8 cellular contexts compared by ENCODE assay signal in genomic region chr12:57752668-57753000, GRCh38. TPM values are rescaled to one million over a fixed set of nuclear protein-coding genes. Genes with fewer than 3 reads are reported as not detected.
A peak's percentile ranks its signal among the peaks of the same experiment; 100 is the strongest.
DNase-seq lines count a peak whose midpoint lies in the region; ATAC-seq, FAIRE-seq and TF ChIP-seq lines count a peak whose summit lies in the region.

No MANE protein-coding gene starts in this region.

- TF ChIP-seq POLR2A in K562 (conservative IDR thresholded peaks at IDR 0.05) = no peak
- TF ChIP-seq POLR2A in upper lobe of left lung (IDR thresholded peaks at IDR 0.05) = peak in 1 of 4 donors; percentile 10

- H3K27me3 ChIP-seq in K562 (ENCODE audit: control insufficient read depth in 2 of 2, insufficient read depth in 2 of 2, low read length in 2 of 2) (no peaks in the 10 kb centered on the region), mesenchymal stem cell (ENCODE audit: control insufficient read depth in 1 of 2, insufficient read depth in 1 of 2, low read length in 2 of 2) (peaks cover 11 to 23% of the 10 kb centered on the region in 2 experiments), upper lobe of left lung (no peaks in the 10 kb centered on the region)

- TF ChIP-seq EP300 in K562 (IDR thresholded peaks at IDR 0.05; ENCODE audit: low read length) (no peak), upper lobe of left lung (IDR thresholded peaks at IDR 0.05) (no peak)

- H3K27ac ChIP-seq in K562 (ENCODE audit: extremely low read depth, low read depth, low read length) (peak overlapping the region; percentile 66), mesenchymal stem cell (ENCODE audit: low read length, poor library complexity, severe bottlenecking) (peak overlapping the region; percentile 40), upper lobe of left lung (peak overlapping the region; percentile 30 to 94 (median 78))

- H3K4ac ChIP-seq in mesenchymal stem cell (ENCODE audit: low read depth in 1 of 2, low read length in 2 of 2) = no peak overlapping the region

- H2BK12ac ChIP-seq in mesenchymal stem cell (ENCODE audit: low read length in 2 of 2) = no peak overlapping the region

- no peaks in the 10 kb centered on the region for H3K9me3 ChIP-seq in K562 (replicated peaks; ENCODE audit: control insufficient read depth, insufficient read depth, low read depth, low read length)
- no peaks in the 10 kb centered on the region for H3K9me3 ChIP-seq in mesenchymal stem cell (ENCODE audit: control insufficient read depth, low read length)
- H3K9me3 ChIP-seq in upper lobe of left lung = no peaks in the 10 kb centered on the region

- no peak for FAIRE-seq in K562 (lab: Jason Lieb, UNC)

- H4K8ac ChIP-seq in mesenchymal stem cell (ENCODE audit: low read length) = peak overlapping the region; percentile 56

- no peak for TF ChIP-seq RAD21 in K562 (CRISPR knock-in tag; conservative IDR thresholded peaks at IDR 0.05 in 1 of 2, IDR thresholded peaks at IDR 0.05 in 1 of 2)

- peaks cover 56% of the 10 kb centered on the region for H3K4me1 Mint-ChIP-seq in activated naive CD4-positive, alpha-beta T cell treated with anti-CD3 and anti-CD28 coated beads, Interleukin-2, amount 50 U/mL, for 24 hours

- no peaks in the 10 kb centered on the region for H3K9me3 Mint-ChIP-seq in activated naive CD4-positive, alpha-beta T cell treated with anti-CD3 and anti-CD28 coated beads, Interleukin-2, amount 50 U/mL, for 24 hours

- H3K4me2 ChIP-seq in K562 (ENCODE audit: insufficient read depth, low read length) (peak overlapping the region; percentile 82), mesenchymal stem cell (ENCODE audit: low read length, poor library complexity, severe bottlenecking) (peak overlapping the region; percentile 76)

- CTCF ChIA-PET in K562 (lab: Yijun Ruan, JAX; ENCODE audit: low intra/inter-chr PET ratio) = no interaction called here

- no peak overlapping the region for H2BK15ac ChIP-seq in mesenchymal stem cell (ENCODE audit: low read depth, poor library complexity, severe bottlenecking)

- peaks cover 13% of the 10 kb centered on the region for H3K36me3 Mint-ChIP-seq in activated naive CD4-positive, alpha-beta T cell treated with anti-CD3 and anti-CD28 coated beads, Interleukin-2, amount 50 U/mL, for 24 hours

- POLR2A ChIA-PET in K562 (lab: Yijun Ruan, JAX) = interaction anchor here (0.8 to 1.2 kb wide), 6 partner anchors 12 to 233 kb away, joined by 3 to 5 read pairs (median 3); partner anchors contain the start of genes EEF1AKMT3 and METTL1

- in situ Hi-C loops in K562 (cut with MboI) = no loop called here

- WGBS in K562 (ENCODE audit: insufficient coverage, low coverage, missing lambda C conversion rate) = 2% methylated on average over 5 of the region's 5 CpGs
- WGBS in mesenchymal stem cell = 14% methylated on average over 3 of the region's 5 CpGs
- WGBS in upper lobe of left lung, 2 donors = 0 to 5% methylated on average over 5 of the region's 5 CpGs

- H2BK120ac ChIP-seq in mesenchymal stem cell (ENCODE audit: low read depth, low read length) = peak overlapping the region; percentile 74

- no peak for TF ChIP-seq CTCF in K562 (IDR thresholded peaks at IDR 0.05 in 2 of 3, conservative IDR thresholded peaks at IDR 0.05 in 1 of 3; ENCODE audit: insufficient read depth in 2 of 3, low read depth in 1 of 3, low read length in 3 of 3)
- peak in 1 of 6 experiments; percentile 10 for TF ChIP-seq CTCF in upper lobe of left lung (IDR thresholded peaks at IDR 0.05)

- no peak for DNase-seq in activated naive CD4-positive, alpha-beta T cell (lab: John Stamatoyannopoulos, UW)
- DNase-seq in K562 (ENCODE audit: extremely low read depth in 1 of 4, low spot score in 3 of 4) (no peak), mesenchymal stem cell (no peak), upper lobe of left lung (no peak), UCSD-AML1 (lab: John Stamatoyannopoulos, UW; ENCODE audit: unreplicated experiment) (no peak), head of caudate nucleus (no peak)

- H4K20me1 ChIP-seq in K562 (replicated peaks; ENCODE audit: control insufficient read depth, insufficient read depth, low read length) = no peaks in the 10 kb centered on the region

- no peak for ATAC-seq in K562
- ATAC-seq in upper lobe of left lung (ENCODE audit: low FRiP score in 2 of 2) = no peak
- no peak for ATAC-seq in GM19035 (IDR thresholded peaks at IDR 0.05; ENCODE audit: unreplicated experiment)

- peaks cover 47% of the 10 kb centered on the region for H3K79me2 ChIP-seq in K562 (ENCODE audit: control insufficient read depth, insufficient read depth, low read length)

- H3K14ac ChIP-seq in mesenchymal stem cell (ENCODE audit: low read length in 2 of 2) = no peak overlapping the region

- H3K18ac ChIP-seq in mesenchymal stem cell (ENCODE audit: low read depth in 1 of 2, low read length in 2 of 2) = peak overlapping the region; percentile 50 to 85

- H3K4me3 Mint-ChIP-seq in activated naive CD4-positive, alpha-beta T cell treated with anti-CD3 and anti-CD28 coated beads, Interleukin-2, amount 50 U/mL, for 24 hours = peak overlapping the region; percentile 95

- peak overlapping the region; percentile 94 for H3K27ac Mint-ChIP-seq in activated naive CD4-positive, alpha-beta T cell treated with anti-CD3 and anti-CD28 coated beads, Interleukin-2, amount 50 U/mL, for 24 hours

- H2AFZ ChIP-seq in K562 (ENCODE audit: low read depth, low read length) (peak overlapping the region; percentile 64), mesenchymal stem cell (ENCODE audit: low read depth, low read length) (no peak overlapping the region)

- no peak overlapping the region for H3K23ac ChIP-seq in mesenchymal stem cell (ENCODE audit: low read length in 2 of 2)

- peaks cover 9% of the 10 kb centered on the region for H3K79me1 ChIP-seq in mesenchymal stem cell (replicated peaks; ENCODE audit: low read length, poor library complexity, severe bottlenecking)

- H3K27me3 Mint-ChIP-seq in activated naive CD4-positive, alpha-beta T cell treated with anti-CD3 and anti-CD28 coated beads, Interleukin-2, amount 50 U/mL, for 24 hours = no peaks in the 10 kb centered on the region

- H3K9me1 ChIP-seq in K562 (ENCODE audit: control insufficient read depth, insufficient read depth, low read length) = no peaks in the 10 kb centered on the region

- H2BK5ac ChIP-seq in mesenchymal stem cell (ENCODE audit: low read depth, low read length, poor library complexity, severe bottlenecking) = no peak overlapping the region

- no peak overlapping the region for H4K91ac ChIP-seq in mesenchymal stem cell (ENCODE audit: low read length)

- H3K4me3 ChIP-seq in K562 = peak overlapping the region; percentile 19
- H3K4me3 ChIP-seq in mesenchymal stem cell (ENCODE audit: insufficient read depth in 1 of 2, low read depth in 1 of 2, low read length in 2 of 2) = peak overlapping the region in 1 of 2 experiments; percentile 89
- peak overlapping the region in 3 of 4 donors; percentile 69 to 82 (median 71) for H3K4me3 ChIP-seq in upper lobe of left lung

- BruUV-seq in K562 (replicated peaks; lab: Mats Ljungman, UMichigan) = no TSS peak

- H3K4me1 ChIP-seq in K562 (replicated peaks in 1 of 2; ENCODE audit: control insufficient read depth in 2 of 2, insufficient read depth in 2 of 2, low read length in 2 of 2) = peaks cover 35 to 40% of the 10 kb centered on the region in 2 experiments
- peaks cover 21% of the 10 kb centered on the region for H3K4me1 ChIP-seq in mesenchymal stem cell (ENCODE audit: control insufficient read depth, insufficient read depth, low read depth, low read length)
- H3K4me1 ChIP-seq in upper lobe of left lung = peaks cover 22 to 56% (median 48%) of the 10 kb centered on the region in 4 donors

- no peak overlapping the region for H2AK5ac ChIP-seq in mesenchymal stem cell (ENCODE audit: low read length, severe bottlenecking)

- intact Hi-C loops in K562 (cut with micrococcal nuclease) (loop anchor here (2.0 kb wide), 1 partner anchor 20 kb away; the partner anchor contains the start of genes EEF1AKMT3 and METTL1), head of caudate nucleus (cut with DNase I) (no loop called here)

- H3K9ac ChIP-seq in K562 (ENCODE audit: insufficient read depth in 1 of 2, low read depth in 2 of 2, low read length in 2 of 2) (peak overlapping the region; percentile 40 to 41; a peak in 2 of 4 replicates), mesenchymal stem cell (ENCODE audit: low read length) (peak overlapping the region; percentile 50)

- H3K36me3 ChIP-seq in K562 (ENCODE audit: control insufficient read depth, insufficient read depth, low read length) (peaks cover 40% of the 10 kb centered on the region), mesenchymal stem cell (ENCODE audit: control insufficient read depth in 1 of 2, insufficient read depth in 2 of 2, low read depth in 1 of 2, low read length in 2 of 2) (peaks cover 22 to 34% of the 10 kb centered on the region in 2 experiments), upper lobe of left lung (peaks cover 6 to 29% (median 23%) of the 10 kb centered on the region in 4 donors)

RNA-seq across cellular contexts. Expression of gene CDK4, which starts 0.5 kb away (rescaled TPM):
- total RNA-seq in K562 (2011; cell fraction: chromatin; rRNA removed; ENCODE audit: low replicate concordance) = 135 and 229 TPM in 2 replicates
- 165 and 176 TPM in 2 replicates for total RNA-seq in K562 (2011; cell fraction: nucleolus; rRNA removed)
- 168 and 190 TPM in 2 replicates for total RNA-seq in K562 (2011; cell fraction: nucleoplasm; rRNA removed)
- 237 and 282 TPM in 2 replicates for total RNA-seq in K562 (2014; rRNA removed)
- total RNA-seq in K562 (2014; rRNA removed; fragmentation: Illumina TruSeq; extraction: Trizol) = 173 and 188 TPM in 2 replicates
- 216 and 217 TPM in 2 replicates for total RNA-seq in K562 (2015; rRNA removed; fragmentation: Illumina TruSeq; extraction: Trizol)
- 238 and 253 TPM in 2 replicates for total RNA-seq in K562 (2021)
- 429 and 436 TPM in 2 replicates for polyA plus RNA-seq in K562 (2011; rRNA removed)
- 496 and 542 TPM in 2 replicates for polyA plus RNA-seq in K562 (2011; cell fraction: cytosol; rRNA removed)
- polyA plus RNA-seq in K562 (2011; cell fraction: nucleus; rRNA removed) = 182 and 203 TPM in 2 replicates
- 227 and 292 TPM in 2 replicates for polyA plus RNA-seq in K562 (2012)
- 347 and 427 TPM in 2 replicates for polyA plus RNA-seq in K562 (2014; fragmentation: Illumina TruSeq; extraction: Trizol)
- 10 to 100 TPM; 37.8 to 62.8 TPM for polyA plus RNA-seq in K562 (2014; fragmentation: Nextera tagmentation; extraction: Ambion mirVana)
- polyA plus RNA-seq in K562 (2014; rRNA removed) = 309 and 339 TPM in 2 replicates
- 194 and 258 TPM in 2 replicates for polyA minus RNA-seq in K562 (2011; rRNA and poly(A)+ RNA removed)
- 98.1 and 128 TPM in 2 replicates for polyA minus RNA-seq in K562 (2011; cell fraction: cytosol; rRNA and poly(A)+ RNA removed)
- polyA minus RNA-seq in K562 (2011; cell fraction: nucleus; rRNA and poly(A)+ RNA removed) = 95.2 and 124 TPM in 2 replicates
- polyA plus RNA-seq in mesenchymal stem cell (2013, experiment 1 of 2) = 168 TPM
- 171 TPM for polyA plus RNA-seq in mesenchymal stem cell (2013, experiment 2 of 2)
- 100 to 1,000 TPM in 2 of 6 donors, 10 to 100 TPM in 4; 38.5 to 109 (median 62.5) TPM for total RNA-seq in upper lobe of left lung

RNA-seq across cellular contexts. Expression of gene MARCHF9, which starts 2.3 kb away (rescaled TPM):
- 16.0 and 31.2 TPM in 2 replicates for total RNA-seq in K562 (2011; cell fraction: chromatin; rRNA removed; ENCODE audit: low replicate concordance)
- 19.5 and 20.8 TPM in 2 replicates for total RNA-seq in K562 (2011; cell fraction: nucleolus; rRNA removed)
- total RNA-seq in K562 (2011; cell fraction: nucleoplasm; rRNA removed) = 19.7 and 22.6 TPM in 2 replicates
- total RNA-seq in K562 (2014; rRNA removed) = 6.2 and 6.9 TPM in 2 replicates
- 2.9 and 4.2 TPM in 2 replicates for total RNA-seq in K562 (2014; rRNA removed; fragmentation: Illumina TruSeq; extraction: Trizol)
- 4.6 and 5.6 TPM in 2 replicates for total RNA-seq in K562 (2015; rRNA removed; fragmentation: Illumina TruSeq; extraction: Trizol)
- total RNA-seq in K562 (2021) = 10.1 and 10.7 TPM in 2 replicates
- 6.6 and 10.3 TPM in 2 replicates for polyA plus RNA-seq in K562 (2011; rRNA removed)
- 7.2 and 10.1 TPM in 2 replicates for polyA plus RNA-seq in K562 (2011; cell fraction: cytosol; rRNA removed)
- 18.7 and 23.4 TPM in 2 replicates for polyA plus RNA-seq in K562 (2011; cell fraction: nucleus; rRNA removed)
- polyA plus RNA-seq in K562 (2012) = 7.2 and 10.2 TPM in 2 replicates
- polyA plus RNA-seq in K562 (2014; fragmentation: Illumina TruSeq; extraction: Trizol) = 9.5 and 9.9 TPM in 2 replicates
- 1 to 10 TPM in 1 of 2 experiments, under 1 TPM in 1; 0.80 to 1.3 TPM for polyA plus RNA-seq in K562 (2014; fragmentation: Nextera tagmentation; extraction: Ambion mirVana)
- 9.7 and 12.4 TPM in 2 replicates for polyA plus RNA-seq in K562 (2014; rRNA removed)
- 5.3 and 5.6 TPM in 2 replicates for polyA minus RNA-seq in K562 (2011; rRNA and poly(A)+ RNA removed)
- polyA minus RNA-seq in K562 (2011; cell fraction: cytosol; rRNA and poly(A)+ RNA removed) = 3.7 and 4.7 TPM in 2 replicates
- 5.0 and 5.2 TPM in 2 replicates for polyA minus RNA-seq in K562 (2011; cell fraction: nucleus; rRNA and poly(A)+ RNA removed)
- 8.2 TPM for polyA plus RNA-seq in mesenchymal stem cell (2013, experiment 1 of 2)
- polyA plus RNA-seq in mesenchymal stem cell (2013, experiment 2 of 2) = 8.2 TPM
- total RNA-seq in upper lobe of left lung = 10 to 100 TPM; 15.4 to 36.7 (median 21.3) TPM

RNA-seq across cellular contexts. Expression of gene TSPAN31, which starts 7.8 kb away (rescaled TPM):
- total RNA-seq in K562 (2011; cell fraction: chromatin; rRNA removed; ENCODE audit: low replicate concordance) = 36.4 and 39.7 TPM in 2 replicates
- 29.6 and 31.4 TPM in 2 replicates for total RNA-seq in K562 (2011; cell fraction: nucleolus; rRNA removed)
- 39.6 and 43.3 TPM in 2 replicates for total RNA-seq in K562 (2011; cell fraction: nucleoplasm; rRNA removed)
- 11.3 and 14.0 TPM in 2 replicates for total RNA-seq in K562 (2014; rRNA removed)
- 14.3 and 14.7 TPM in 2 replicates for total RNA-seq in K562 (2014; rRNA removed; fragmentation: Illumina TruSeq; extraction: Trizol)
- 12.6 and 14.3 TPM in 2 replicates for total RNA-seq in K562 (2015; rRNA removed; fragmentation: Illumina TruSeq; extraction: Trizol)
- 11.0 and 12.4 TPM in 2 replicates for total RNA-seq in K562 (2021)
- 13.8 and 24.9 TPM in 2 replicates for polyA plus RNA-seq in K562 (2011; rRNA removed)
- polyA plus RNA-seq in K562 (2011; cell fraction: cytosol; rRNA removed) = 14.8 and 19.7 TPM in 2 replicates
- polyA plus RNA-seq in K562 (2011; cell fraction: nucleus; rRNA removed) = 14.7 and 19.0 TPM in 2 replicates
- 19.0 and 31.1 TPM in 2 replicates for polyA plus RNA-seq in K562 (2012)
- polyA plus RNA-seq in K562 (2014; fragmentation: Illumina TruSeq; extraction: Trizol) = 17.6 and 20.5 TPM in 2 replicates
- 10 to 100 TPM; 20.1 to 26.4 TPM for polyA plus RNA-seq in K562 (2014; fragmentation: Nextera tagmentation; extraction: Ambion mirVana)
- 11.6 and 20.3 TPM in 2 replicates for polyA plus RNA-seq in K562 (2014; rRNA removed)
- polyA minus RNA-seq in K562 (2011; rRNA and poly(A)+ RNA removed) = 10.0 and 19.6 TPM in 2 replicates
- 5.6 and 6.3 TPM in 2 replicates for polyA minus RNA-seq in K562 (2011; cell fraction: cytosol; rRNA and poly(A)+ RNA removed)
- 10.2 and 10.6 TPM in 2 replicates for polyA minus RNA-seq in K562 (2011; cell fraction: nucleus; rRNA and poly(A)+ RNA removed)
- polyA plus RNA-seq in mesenchymal stem cell (2013, experiment 1 of 2) = 22.7 TPM
- polyA plus RNA-seq in mesenchymal stem cell (2013, experiment 2 of 2) = 23.2 TPM
- total RNA-seq in upper lobe of left lung = 10 to 100 TPM; 16.8 to 54.6 (median 37.3) TPM

RNA-seq across cellular contexts. Expression of gene AGAP2, which starts 14.1 kb away (rescaled TPM):
- 0.12 and 0.74 TPM in 2 replicates for total RNA-seq in K562 (2011; cell fraction: chromatin; rRNA removed; ENCODE audit: low replicate concordance)
- 0.26 and 0.67 TPM in 2 replicates for total RNA-seq in K562 (2011; cell fraction: nucleolus; rRNA removed)
- 0.15 and 0.99 TPM in 2 replicates for total RNA-seq in K562 (2011; cell fraction: nucleoplasm; rRNA removed)
- total RNA-seq in K562 (2014; rRNA removed) (0.18 and 0.20 TPM in 2 replicates), K562 (2014; rRNA removed; fragmentation: Illumina TruSeq; extraction: Trizol) (0.13 and 0.36 TPM in 2 replicates), K562 (2015; rRNA removed; fragmentation: Illumina TruSeq; extraction: Trizol) (0.04 and 0.08 TPM in 2 replicates), K562 (2021) (0.31 and 0.60 TPM in 2 replicates), upper lobe of left lung (1 to 10 TPM; 2.0 to 7.3 (median 5.8) TPM)
- polyA plus RNA-seq in K562 (2011; rRNA removed) (0.12 and 0.36 TPM in 2 replicates), K562 (2014; fragmentation: Illumina TruSeq; extraction: Trizol) (0.19 and 0.77 TPM in 2 replicates), K562 (2014; fragmentation: Nextera tagmentation; extraction: Ambion mirVana) (under 1 TPM in 1 of 2 experiments, not detected in 1; 0.07 TPM), K562 (2014; rRNA removed) (0.20 and 0.88 TPM in 2 replicates)
- polyA plus RNA-seq in K562 (2011; cell fraction: cytosol; rRNA removed) = 0.06 and 0.22 TPM in 2 replicates
- polyA plus RNA-seq in K562 (2011; cell fraction: nucleus; rRNA removed) = 0.39 and 0.57 TPM in 2 replicates
- polyA plus RNA-seq in K562 (2012) = 0.46 and 0.65 TPM in 2 replicates
- polyA minus RNA-seq in K562 (2011; rRNA and poly(A)+ RNA removed) = 0.09 and 0.67 TPM in 2 replicates
- polyA minus RNA-seq in K562 (2011; cell fraction: cytosol; rRNA and poly(A)+ RNA removed) = not detected in 2 replicates
- 0.11 and 0.27 TPM in 2 replicates for polyA minus RNA-seq in K562 (2011; cell fraction: nucleus; rRNA and poly(A)+ RNA removed)
- 0.03 TPM for polyA plus RNA-seq in mesenchymal stem cell (2013, experiment 1 of 2)
- polyA plus RNA-seq in mesenchymal stem cell (2013, experiment 2 of 2) = 0.04 TPM

RNA-seq across cellular contexts. Expression of gene CYP27B1, which starts 14.2 kb away (rescaled TPM):
- 12.2 and 25.6 TPM in 2 replicates for total RNA-seq in K562 (2011; cell fraction: chromatin; rRNA removed; ENCODE audit: low replicate concordance)
- total RNA-seq in K562 (2011; cell fraction: nucleolus; rRNA removed) = 10.4 and 15.5 TPM in 2 replicates
- 9.8 and 15.3 TPM in 2 replicates for total RNA-seq in K562 (2011; cell fraction: nucleoplasm; rRNA removed)
- total RNA-seq in K562 (2014; rRNA removed) (1.3 and 2.2 TPM in 2 replicates), K562 (2014; rRNA removed; fragmentation: Illumina TruSeq; extraction: Trizol) (0.57 and 0.65 TPM in 2 replicates), K562 (2015; rRNA removed; fragmentation: Illumina TruSeq; extraction: Trizol) (1.2 TPM in 2 replicates), K562 (2021) (2.6 and 4.2 TPM in 2 replicates), upper lobe of left lung (1 to 10 TPM in 4 of 6 donors, under 1 TPM in 1, not detected in 1; 0.98 to 5.2 (median 2.5) TPM)
- polyA plus RNA-seq in K562 (2011; rRNA removed) (2.5 and 7.0 TPM in 2 replicates), K562 (2014; fragmentation: Illumina TruSeq; extraction: Trizol) (1.5 and 1.8 TPM in 2 replicates), K562 (2014; fragmentation: Nextera tagmentation; extraction: Ambion mirVana) (under 1 TPM; 0.18 to 0.23 TPM), K562 (2014; rRNA removed) (3.1 and 3.8 TPM in 2 replicates)
- 2.6 and 4.3 TPM in 2 replicates for polyA plus RNA-seq in K562 (2011; cell fraction: cytosol; rRNA removed)
- 24.6 and 48.0 TPM in 2 replicates for polyA plus RNA-seq in K562 (2011; cell fraction: nucleus; rRNA removed)
- 1.8 and 2.4 TPM in 2 replicates for polyA plus RNA-seq in K562 (2012)
- 1.9 and 2.5 TPM in 2 replicates for polyA minus RNA-seq in K562 (2011; rRNA and poly(A)+ RNA removed)
- 0.57 TPM in 1 of 2 replicates, not detected in the other for polyA minus RNA-seq in K562 (2011; cell fraction: cytosol; rRNA and poly(A)+ RNA removed)
- 6.1 and 7.3 TPM in 2 replicates for polyA minus RNA-seq in K562 (2011; cell fraction: nucleus; rRNA and poly(A)+ RNA removed)
- 0.32 TPM for polyA plus RNA-seq in mesenchymal stem cell (2013, experiment 1 of 2)
- 0.29 TPM for polyA plus RNA-seq in mesenchymal stem cell (2013, experiment 2 of 2)
